ENCODE assay signal across 1 cellular context in genomic region chr6:56843476-56844349, GRCh38.
A peak's percentile ranks its signal among the peaks of the same experiment; 100 is the strongest.
TF ChIP-seq lines count a peak whose summit lies in the region.

No MANE protein-coding gene starts in this region.

TF ChIP-seq in HEK293, 187 proteins besides CTCF, POLR2A, EP300 and RAD21 (continued from another document):
- TF ChIP-seq, protein P1, sequence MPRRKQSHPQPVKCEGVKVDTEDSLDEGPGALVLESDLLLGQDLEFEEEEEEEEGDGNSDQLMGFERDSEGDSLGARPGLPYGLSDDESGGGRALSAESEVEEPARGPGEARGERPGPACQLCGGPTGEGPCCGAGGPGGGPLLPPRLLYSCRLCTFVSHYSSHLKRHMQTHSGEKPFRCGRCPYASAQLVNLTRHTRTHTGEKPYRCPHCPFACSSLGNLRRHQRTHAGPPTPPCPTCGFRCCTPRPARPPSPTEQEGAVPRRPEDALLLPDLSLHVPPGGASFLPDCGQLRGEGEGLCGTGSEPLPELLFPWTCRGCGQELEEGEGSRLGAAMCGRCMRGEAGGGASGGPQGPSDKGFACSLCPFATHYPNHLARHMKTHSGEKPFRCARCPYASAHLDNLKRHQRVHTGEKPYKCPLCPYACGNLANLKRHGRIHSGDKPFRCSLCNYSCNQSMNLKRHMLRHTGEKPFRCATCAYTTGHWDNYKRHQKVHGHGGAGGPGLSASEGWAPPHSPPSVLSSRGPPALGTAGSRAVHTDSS (tag by site-specific recombination; IDR thresholded peaks at IDR 0.05), result no peak
- TF ChIP-seq ZNF48 (tag by site-specific recombination; IDR thresholded peaks at IDR 0.05) (no peak), TCF7L2 (IDR thresholded peaks at IDR 0.05; ENCODE audit: borderline replicate concordance, low read depth, low read length) (no peak), ZBTB10 (tag by site-specific recombination; IDR thresholded peaks at IDR 0.05) (peak; percentile 79), ZNF501 (tag by site-specific recombination; IDR thresholded peaks at IDR 0.05) (peak; percentile 58; the same call in 1 of the 2 replicates), ZNF133 (tag by site-specific recombination; IDR thresholded peaks at IDR 0.05) (no peak), ZFP41 (tag by site-specific recombination; IDR thresholded peaks at IDR 0.05; ENCODE audit: borderline replicate concordance) (no peak), SCRT2 (tag by site-specific recombination; IDR thresholded peaks at IDR 0.05) (peak; percentile 98), ZNF548 (tag by site-specific recombination; IDR thresholded peaks at IDR 0.05) (no peak), KLF17 (tag by site-specific recombination; IDR thresholded peaks at IDR 0.05) (peak; percentile 62), ZNF416 (tag by site-specific recombination; IDR thresholded peaks at IDR 0.05) (no peak), FEZF1 (tag by site-specific recombination; IDR thresholded peaks at IDR 0.05) (no peak), ZNF24 (tag by site-specific recombination; IDR thresholded peaks at IDR 0.05) (no peak; the same call in 1 of the 2 replicates), YY1 (tag by site-specific recombination; IDR thresholded peaks at IDR 0.05) (no peak), ZIC2 (tag by site-specific recombination; IDR thresholded peaks at IDR 0.05) (peak; percentile 96), ZNF530 (tag by site-specific recombination; IDR thresholded peaks at IDR 0.05; ENCODE audit: low read depth) (no peak), ZNF558 (tag by site-specific recombination; IDR thresholded peaks at IDR 0.05) (no peak), ZNF23 (tag by site-specific recombination; IDR thresholded peaks at IDR 0.05; ENCODE audit: borderline replicate concordance) (no peak), ZNF830 (tag by site-specific recombination; IDR thresholded peaks at IDR 0.05; ENCODE audit: low read depth) (no peak), ZNF311 (tag by site-specific recombination; IDR thresholded peaks at IDR 0.05; ENCODE audit: borderline replicate concordance) (no peak), ZNF155 (tag by site-specific recombination; IDR thresholded peaks at IDR 0.05) (no peak), ZNF114 (tag by site-specific recombination; IDR thresholded peaks at IDR 0.05) (no peak), ZNF747 (tag by site-specific recombination; IDR thresholded peaks at IDR 0.05) (no peak), ZNF37A (tag by site-specific recombination; IDR thresholded peaks at IDR 0.05) (no peak), GLI4 (tag by site-specific recombination; IDR thresholded peaks at IDR 0.05) (no peak), ZNF560 (tag by site-specific recombination; IDR thresholded peaks at IDR 0.05; ENCODE audit: borderline replicate concordance) (no peak), ZNF266 (tag by site-specific recombination; IDR thresholded peaks at IDR 0.05; ENCODE audit: low read depth) (no peak), SP2 (tag by site-specific recombination; IDR thresholded peaks at IDR 0.05) (peak; percentile 32), ZNF248 (tag by site-specific recombination; IDR thresholded peaks at IDR 0.05) (no peak), OSR2 (tag by site-specific recombination; IDR thresholded peaks at IDR 0.05) (no peak), ZBTB7A (tag by site-specific recombination; IDR thresholded peaks at IDR 0.05; ENCODE audit: low read depth) (peak; percentile 64; the same call in 1 of the 2 replicates), ZNF146 (tag by site-specific recombination; IDR thresholded peaks at IDR 0.05) (no peak), ZNF169 (tag by site-specific recombination; IDR thresholded peaks at IDR 0.05) (no peak), ZNF785 (tag by site-specific recombination; IDR thresholded peaks at IDR 0.05) (no peak), ZNF692 (tag by site-specific recombination; IDR thresholded peaks at IDR 0.05) (peak; percentile 65; the same call in 1 of the 2 replicates), ZNF10 (tag by site-specific recombination; IDR thresholded peaks at IDR 0.05) (peak; percentile 30; the same call in 1 of the 2 replicates), ZNF549 (tag by site-specific recombination; IDR thresholded peaks at IDR 0.05) (no peak), ZNF366 (tag by site-specific recombination; conservative IDR thresholded peaks at IDR 0.05) (no peak; the same call in none of the 2 replicates), ZBTB21 (tag by site-specific recombination; IDR thresholded peaks at IDR 0.05) (no peak), BCL11B (tag by site-specific recombination; IDR thresholded peaks at IDR 0.05; ENCODE audit: low read depth) (peak; percentile 82; the same call in 1 of the 2 replicates), WT1 (tag by site-specific recombination; IDR thresholded peaks at IDR 0.05) (no peak)
- TF ChIP-seq, protein P2, sequence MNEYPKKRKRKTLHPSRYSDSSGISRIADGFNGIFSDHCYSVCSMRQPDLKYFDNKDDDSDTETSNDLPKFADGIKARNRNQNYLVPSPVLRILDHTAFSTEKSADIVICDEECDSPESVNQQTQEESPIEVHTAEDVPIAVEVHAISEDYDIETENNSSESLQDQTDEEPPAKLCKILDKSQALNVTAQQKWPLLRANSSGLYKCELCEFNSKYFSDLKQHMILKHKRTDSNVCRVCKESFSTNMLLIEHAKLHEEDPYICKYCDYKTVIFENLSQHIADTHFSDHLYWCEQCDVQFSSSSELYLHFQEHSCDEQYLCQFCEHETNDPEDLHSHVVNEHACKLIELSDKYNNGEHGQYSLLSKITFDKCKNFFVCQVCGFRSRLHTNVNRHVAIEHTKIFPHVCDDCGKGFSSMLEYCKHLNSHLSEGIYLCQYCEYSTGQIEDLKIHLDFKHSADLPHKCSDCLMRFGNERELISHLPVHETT (tag by site-specific recombination; IDR thresholded peaks at IDR 0.05), result no peak
- TF ChIP-seq, protein P3, sequence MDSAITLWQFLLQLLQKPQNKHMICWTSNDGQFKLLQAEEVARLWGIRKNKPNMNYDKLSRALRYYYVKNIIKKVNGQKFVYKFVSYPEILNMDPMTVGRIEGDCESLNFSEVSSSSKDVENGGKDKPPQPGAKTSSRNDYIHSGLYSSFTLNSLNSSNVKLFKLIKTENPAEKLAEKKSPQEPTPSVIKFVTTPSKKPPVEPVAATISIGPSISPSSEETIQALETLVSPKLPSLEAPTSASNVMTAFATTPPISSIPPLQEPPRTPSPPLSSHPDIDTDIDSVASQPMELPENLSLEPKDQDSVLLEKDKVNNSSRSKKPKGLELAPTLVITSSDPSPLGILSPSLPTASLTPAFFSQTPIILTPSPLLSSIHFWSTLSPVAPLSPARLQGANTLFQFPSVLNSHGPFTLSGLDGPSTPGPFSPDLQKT (IDR thresholded peaks at IDR 0.05; ENCODE audit: borderline replicate concordance, low read depth, low read length), result no peak
- TF ChIP-seq, protein P4, sequence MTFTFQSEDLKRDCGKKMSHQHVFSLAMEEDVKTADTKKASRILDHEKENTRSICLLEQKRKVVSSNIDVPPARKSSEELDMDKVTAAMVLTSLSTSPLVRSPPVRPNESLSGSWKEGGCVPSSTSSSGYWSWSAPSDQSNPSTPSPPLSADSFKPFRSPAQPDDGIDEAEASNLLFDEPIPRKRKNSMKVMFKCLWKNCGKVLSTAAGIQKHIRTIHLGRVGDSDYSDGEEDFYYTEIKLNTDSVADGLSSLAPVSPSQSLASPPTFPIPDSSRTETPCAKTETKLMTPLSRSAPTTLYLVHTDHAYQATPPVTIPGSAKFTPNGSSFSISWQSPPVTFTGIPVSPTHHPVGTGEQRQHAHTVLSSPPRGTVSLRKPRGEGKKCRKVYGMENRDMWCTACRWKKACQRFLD (tag by site-specific recombination; IDR thresholded peaks at IDR 0.05), result no peak
- TF ChIP-seq, protein P5, sequence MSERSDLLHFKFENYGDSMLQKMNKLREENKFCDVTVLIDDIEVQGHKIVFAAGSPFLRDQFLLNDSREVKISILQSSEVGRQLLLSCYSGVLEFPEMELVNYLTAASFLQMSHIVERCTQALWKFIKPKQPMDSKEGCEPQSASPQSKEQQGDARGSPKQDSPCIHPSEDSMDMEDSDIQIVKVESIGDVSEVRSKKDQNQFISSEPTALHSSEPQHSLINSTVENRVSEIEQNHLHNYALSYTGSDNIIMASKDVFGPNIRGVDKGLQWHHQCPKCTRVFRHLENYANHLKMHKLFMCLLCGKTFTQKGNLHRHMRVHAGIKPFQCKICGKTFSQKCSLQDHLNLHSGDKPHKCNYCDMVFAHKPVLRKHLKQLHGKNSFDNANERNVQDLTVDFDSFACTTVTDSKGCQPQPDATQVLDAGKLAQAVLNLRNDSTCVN (tag by site-specific recombination; optimal IDR thresholded peaks at IDR 0.05), result peak; percentile 84
